Comparison of ENCODE assay signal across 10 cellular contexts in the genomic region with DNA sequence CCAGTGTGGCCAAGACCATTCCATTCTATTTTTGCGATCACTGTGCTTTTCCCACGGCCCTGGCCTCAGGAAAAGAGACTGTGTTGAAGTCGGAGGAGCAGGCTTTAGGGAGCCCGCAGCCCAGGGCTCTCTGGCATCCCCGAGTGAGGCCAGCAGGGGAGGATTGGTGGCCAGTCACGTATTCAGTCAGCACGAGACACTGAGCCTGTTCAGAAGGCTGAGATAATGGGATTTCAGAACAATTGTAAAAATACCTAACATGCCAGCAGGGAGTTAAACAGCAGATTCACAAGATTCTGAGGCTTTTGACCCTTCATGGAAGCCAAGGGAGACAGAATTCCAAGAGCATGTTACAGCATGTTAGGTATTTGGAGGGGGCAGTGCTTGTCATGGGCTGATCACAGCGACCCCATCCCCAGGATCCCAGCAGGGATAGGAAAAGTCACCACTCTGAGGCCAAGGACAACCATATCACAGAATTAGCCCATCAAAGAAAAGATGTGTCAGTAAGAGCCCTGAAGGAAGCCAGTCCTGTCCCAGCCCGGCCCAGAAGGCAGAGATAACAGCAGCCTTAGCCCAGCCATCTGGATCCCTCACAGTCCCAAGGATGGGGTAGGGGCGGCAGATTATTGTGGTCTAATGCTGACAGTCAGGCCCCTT. TPM values are rescaled to one million over a fixed set of nuclear protein-coding genes. Genes with fewer than 3 reads are reported as not detected.
DNase-seq lines count a peak whose midpoint lies in the region; ATAC-seq and TF ChIP-seq lines count a peak whose summit lies in the region.
"Had no signal": no experiment of that assay in that cellular context is flagged by ENCODE, and none has a peak within 500 bp of the region (broad histone marks: within the 10 kb centered on the region; RNA-seq: fewer than 3 reads in every experiment).

No MANE protein-coding gene starts in this region.

- H3K4me1 Mint-ChIP-seq in endodermal cell: peaks cover 57% of the 10 kb centered on the region
- H3K4me1 Mint-ChIP-seq in activated T-cell treated with anti-CD3 and anti-CD28 coated beads, Interleukin-2, amount 50 U/mL, for 4 hours (ENCODE audit: low read depth): no peaks in the 10 kb centered on the region

- peak; percentile 63 for TF ChIP-seq CTCF in endodermal cell (conservative IDR thresholded peaks at IDR 0.05)
- no peak for TF ChIP-seq CTCF in omental fat pad (IDR thresholded peaks at IDR 0.05)

- peak overlapping the region; percentile 97 for H3K27ac Mint-ChIP-seq in endodermal cell

- ATAC-seq in omental fat pad (ENCODE audit: low FRiP score) (no peak), HG03432 (IDR thresholded peaks at IDR 0.05; ENCODE audit: unreplicated experiment) (no peak), HG02884 (IDR thresholded peaks at IDR 0.05; ENCODE audit: unreplicated experiment) (no peak)
- no peak for ATAC-seq in activated T-cell treated with anti-CD3 and anti-CD28 coated beads, Interleukin-2, amount 50 U/mL, for 4 hours

- H3K4me3 Mint-ChIP-seq in endodermal cell: peak overlapping the region; percentile 12
- H3K4me3 Mint-ChIP-seq in activated T-cell treated with anti-CD3 and anti-CD28 coated beads, Interleukin-2, amount 50 U/mL, for 4 hours: no peak overlapping the region

- no peaks in the 10 kb centered on the region for H3K36me3 ChIP-seq in endodermal cell (ENCODE audit: control insufficient read depth, insufficient read depth, low read length)

- H3K27ac ChIP-seq in endodermal cell (ENCODE audit: low read depth, low read length): peak overlapping the region; percentile 69

- no peaks in the 10 kb centered on the region for H3K9me3 ChIP-seq in endodermal cell (ENCODE audit: control insufficient read depth, low read length)

- peak overlapping the region; percentile 50 for H3K9ac ChIP-seq in endodermal cell (ENCODE audit: extremely low read depth, low read length, poor library complexity, severe bottlenecking)

- H3K27me3 ChIP-seq in endodermal cell (ENCODE audit: control insufficient read depth, insufficient read depth, low read length, poor library complexity, severe bottlenecking): no peaks in the 10 kb centered on the region

- WGBS in endodermal cell (ENCODE audit: insufficient coverage in 1 of 2, insufficient read length in 1 of 2), 2 experiments: 21 to 41% methylated on average over 6 to 10 of the region's 10 CpGs

- H3K36me3 Mint-ChIP-seq in endodermal cell (ENCODE audit: low read depth): no peaks in the 10 kb centered on the region
- no peaks in the 10 kb centered on the region for H3K36me3 Mint-ChIP-seq in activated T-cell treated with anti-CD3 and anti-CD28 coated beads, Interleukin-2, amount 50 U/mL, for 4 hours (ENCODE audit: insufficient read depth)

- no peaks in the 10 kb centered on the region for H3K27me3 Mint-ChIP-seq in endodermal cell (ENCODE audit: insufficient read depth)
- H3K27me3 Mint-ChIP-seq in activated T-cell treated with anti-CD3 and anti-CD28 coated beads, Interleukin-2, amount 50 U/mL, for 4 hours (ENCODE audit: low read depth): peaks cover 2% of the 10 kb centered on the region

- peak overlapping the region; percentile 26 for H3K4me3 ChIP-seq in endodermal cell (ENCODE audit: low read length)

- DNase-seq in AG08395 (ENCODE audit: low spot score) (peak; percentile 81), NCI-H69 (lab: John Stamatoyannopoulos, UW) (peak; percentile 34), endodermal cell (peak; percentile 91), omental fat pad (ENCODE audit: low spot score) (peak; percentile 18), NCI-H1694 treated with DMSO at 0.1 percent for 48 hours (lab: John Stamatoyannopoulos, UW) (no peak)
- no peak for DNase-seq in activated T-cell treated with anti-CD3 and anti-CD28 coated beads, Interleukin-2, amount 50 U/mL, for 4 hours
- DNase-seq: NCI-H446 treated with DMSO at 0.1 percent for 48 hours had no signal

- H3K9me3 Mint-ChIP-seq in endodermal cell: no peaks in the 10 kb centered on the region
- H3K9me3 Mint-ChIP-seq in activated T-cell treated with anti-CD3 and anti-CD28 coated beads, Interleukin-2, amount 50 U/mL, for 4 hours: no peaks in the 10 kb centered on the region

- H3K4me1 ChIP-seq in endodermal cell (ENCODE audit: control insufficient read depth, insufficient read depth, low read length): peaks cover 41% of the 10 kb centered on the region

RNA-seq across cellular contexts. Expression of a gene that starts 40.6 kb away (rescaled TPM):
- total RNA-seq in endodermal cell (100 to 1,000 TPM; 109 to 153 TPM), omental fat pad (100 to 1,000 TPM in 3 of 4 donors, 10 to 100 TPM in 1; 99.0 to 201 (median 158) TPM)
- polyA plus RNA-seq in endodermal cell (2013, experiment 1 of 2): 59.2 TPM
- polyA plus RNA-seq in endodermal cell (2013, experiment 2 of 2): 56.9 TPM
- total RNA-seq in activated T-cell treated with anti-CD3 and anti-CD28 coated beads, Interleukin-2, amount 50 U/mL, for 4 hours: under 1 TPM; 0.16 to 0.87 (median 0.20) TPM
- total RNA-seq: activated CD8-positive, alpha-beta memory T cell treated with anti-CD3 and anti-CD28 coated beads for 36 hours had no signal

Comparison
In these comparisons a context has a peak if more than half of its experiments do, and no peak if none do; other contexts are left out.
1. DNase-seq: peak in AG08395 (single experiment), NCI-H69 (single experiment), endodermal cell (single experiment) and omental fat pad (single experiment); none in NCI-H1694 treated with DMSO at 0.1 percent for 48 hours (single experiment) and activated T-cell treated with anti-CD3 and anti-CD28 coated beads, Interleukin-2, amount 50 U/mL, for 4 hours (single experiment).
2. RNA of a gene that starts 40.6 kb away (total RNA-seq): 99.0 to 201 TPM in omental fat pad and 109 to 153 TPM in endodermal cell; 0.16 to 0.87 TPM in activated T-cell treated with anti-CD3 and anti-CD28 coated beads, Interleukin-2, amount 50 U/mL, for 4 hours; every median in the first group is over 10 times any median in the second.